In genomic region chr1:43042773-43043470, GRCh38 we compare ENCODE assay signal across 16 cellular contexts.
"Had no signal": no experiment of that assay in that cellular context is flagged by ENCODE, and none has a peak within 500 bp of the region (broad histone marks: within the 10 kb centered on the region; RNA-seq: fewer than 3 reads in every experiment).

No MANE protein-coding gene starts in this region.

- H3K9me3 ChIP-seq: left lung, spleen, transverse colon had no signal

- H3K4me3 ChIP-seq: left lung, spleen, transverse colon had no signal

- FAIRE-seq: keratinocyte had no signal

- H3K27ac ChIP-seq: left lung, spleen, transverse colon had no signal

- DNase-seq: activated CD4-positive, alpha-beta T cell treated with anti-CD3 and anti-CD28 coated beads, Interleukin-2, amount 10 ng/mL, durations not matched to agents 7 days and 5 days; activated effector memory CD4-positive, alpha-beta T cell treated with Interleukin-2 at 50 U/mL for 16 hours; activated T-cell treated with anti-CD3 and anti-CD28 coated beads, Interleukin-2, amount 50 U/mL, for 1 hour; amygdala; cortex of kidney; effector CD8-positive, alpha-beta T cell; left lung; spleen; stimulated activated CD4-positive, alpha-beta T cell treated with anti-CD3 and anti-CD28 coated beads, Interleukin-2, amount 100 ng/mL, for 24 hours; stimulated activated naive CD4-positive, alpha-beta T cell; substantia nigra; transverse colon had no signal

- ATAC-seq: left lung; natural killer cell treated with Interleukin-12 subunit alpha and Interleukin-12 subunit beta and Interleukin-15 and Interleukin-18, amount 100 ng/mL, for 72 hours; sciatic nerve; WTC11 had no signal

- H3K4me1 ChIP-seq: left lung, spleen, transverse colon had no signal

- H3K36me3 ChIP-seq: left lung, spleen, transverse colon had no signal

- H3K27me3 ChIP-seq: left lung, spleen, transverse colon had no signal
